ENCODE assay signal across 10 cellular contexts in the genomic region with DNA sequence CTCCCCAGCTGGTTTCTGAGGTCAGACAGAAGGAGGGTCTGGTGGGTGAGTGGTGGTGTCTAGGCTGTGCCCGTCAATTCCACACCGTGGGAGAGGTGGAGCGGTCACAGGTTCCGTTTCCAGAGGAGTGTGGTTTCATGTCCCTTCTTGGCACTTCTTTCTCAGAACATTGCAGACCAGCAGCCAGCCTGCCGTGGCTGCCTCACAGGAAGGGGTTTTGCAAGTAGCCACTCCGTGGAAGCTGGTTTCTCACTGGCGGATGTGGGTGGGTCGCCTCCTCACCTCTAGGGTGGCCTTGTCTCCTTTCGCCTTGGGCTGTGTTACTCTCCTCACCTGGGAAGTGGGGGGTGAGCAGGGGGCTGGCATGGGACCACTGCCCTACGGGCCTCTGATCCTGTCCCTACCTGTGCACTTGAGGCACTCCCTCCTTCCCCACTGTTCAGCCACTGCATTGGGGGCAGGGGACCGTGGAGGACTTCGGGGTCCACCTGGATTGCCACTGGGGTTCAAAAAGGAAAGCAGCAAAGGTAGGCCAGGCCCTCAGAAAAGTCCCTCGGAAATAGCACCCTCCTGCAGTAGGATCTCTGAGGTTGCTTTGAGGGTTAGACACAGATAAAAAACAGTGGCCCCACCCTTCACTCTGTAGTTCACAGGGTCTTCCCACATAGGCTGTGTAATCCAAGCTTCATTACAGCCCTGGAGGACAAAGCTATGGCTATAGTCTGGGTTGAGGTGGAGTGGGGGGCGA. TPM values are rescaled to one million over a fixed set of nuclear protein-coding genes. Genes with fewer than 3 reads are reported as not detected.
DNase-seq lines count a peak whose midpoint lies in the region; ATAC-seq lines count a peak whose summit lies in the region.
"Had no signal": no experiment of that assay in that cellular context is flagged by ENCODE, and none has a peak within 500 bp of the region (broad histone marks: within the 10 kb centered on the region; RNA-seq: fewer than 3 reads in every experiment).

No MANE protein-coding gene starts in this region.

- intact Hi-C loops in activated CD4-positive, alpha-beta T cell treated with anti-CD3 and anti-CD28 coated beads, Interleukin-2, amount 10 ng/mL, durations not matched to agents 24 days and 14 days (cut with micrococcal nuclease), result loop anchor here (1.0 kb wide), 2 partner anchors 10 to 33 kb away; no protein-coding TSS in a partner anchor

- peaks cover 9% of the 10 kb centered on the region for H3K9me3 Mint-ChIP-seq in activated CD4-positive, alpha-beta T cell treated with anti-CD3 and anti-CD28 coated beads, Interleukin-2, amount 10 ng/mL, durations not matched to agents 24 days and 14 days

- no peak for ATAC-seq in HG03432 (IDR thresholded peaks at IDR 0.05; ENCODE audit: unreplicated experiment)
- ATAC-seq in GM21825 (IDR thresholded peaks at IDR 0.05; ENCODE audit: unreplicated experiment), result no peak
- ATAC-seq: HCT116 had no signal

- H3K27me3 Mint-ChIP-seq in activated CD4-positive, alpha-beta T cell treated with anti-CD3 and anti-CD28 coated beads, Interleukin-2, amount 10 ng/mL, durations not matched to agents 24 days and 14 days, result no peaks in the 10 kb centered on the region

- peak overlapping the region; percentile 92 for H3K27ac Mint-ChIP-seq in activated CD4-positive, alpha-beta T cell treated with anti-CD3 and anti-CD28 coated beads, Interleukin-2, amount 10 ng/mL, durations not matched to agents 24 days and 14 days

- peaks cover 44% of the 10 kb centered on the region for H3K36me3 Mint-ChIP-seq in activated CD4-positive, alpha-beta T cell treated with anti-CD3 and anti-CD28 coated beads, Interleukin-2, amount 10 ng/mL, durations not matched to agents 24 days and 14 days (ENCODE audit: low read depth)

- H3K4me1 Mint-ChIP-seq in activated CD4-positive, alpha-beta T cell treated with anti-CD3 and anti-CD28 coated beads, Interleukin-2, amount 10 ng/mL, durations not matched to agents 24 days and 14 days, result peaks cover 88% of the 10 kb centered on the region

- DNase-seq in KG1 (lab: John Stamatoyannopoulos, UW) (peak; percentile 20), epithelial cell of prostate (ENCODE audit: low read depth, low spot score) (no peak), SIG-M5 (lab: John Stamatoyannopoulos, UW) (no peak), AG08396 (ENCODE audit: low spot score) (no peak)
- peak; percentile 90 for DNase-seq in activated CD4-positive, alpha-beta T cell treated with anti-CD3 and anti-CD28 coated beads, Interleukin-2, amount 10 ng/mL, durations not matched to agents 24 days and 14 days
- DNase-seq in stimulated activated CD8-positive, alpha-beta memory T cell treated with anti-CD3 and anti-CD28 coated beads, Interleukin-2, amount 100 ng/mL, for 1 hour (ENCODE audit: low read depth in 2 of 2), result peak; percentile 40 to 41
- DNase-seq: NCI-H1694 treated with DMSO at 0.1 percent for 48 hours had no signal

- peak overlapping the region; percentile 77 for H3K4me3 Mint-ChIP-seq in activated CD4-positive, alpha-beta T cell treated with anti-CD3 and anti-CD28 coated beads, Interleukin-2, amount 10 ng/mL, durations not matched to agents 24 days and 14 days

- H3K27ac ChIP-seq in epithelial cell of prostate, result peak overlapping the region; percentile 45

RNA-seq across cellular contexts. Expression of a gene that starts 33.9 kb away (rescaled TPM):
- 57.8 and 61.7 TPM in 2 replicates for total RNA-seq in activated CD4-positive, alpha-beta T cell treated with anti-CD3 and anti-CD28 coated beads, Interleukin-2, amount 10 ng/mL, durations not matched to agents 24 days and 14 days

RNA-seq across cellular contexts. Expression of a gene that starts 49.7 kb away (rescaled TPM):
- 0.19 and 0.23 TPM in 2 replicates for total RNA-seq in activated CD4-positive, alpha-beta T cell treated with anti-CD3 and anti-CD28 coated beads, Interleukin-2, amount 10 ng/mL, durations not matched to agents 24 days and 14 days

Comparison
In these comparisons a context has a peak if more than half of its experiments do, and no peak if none do; other contexts are left out.
1. DNase-seq: peak in KG1 (single experiment), activated CD4-positive, alpha-beta T cell treated with anti-CD3 and anti-CD28 coated beads, Interleukin-2, amount 10 ng/mL, durations not matched to agents 24 days and 14 days (single experiment) and stimulated activated CD8-positive, alpha-beta memory T cell treated with anti-CD3 and anti-CD28 coated beads, Interleukin-2, amount 100 ng/mL, for 1 hour (2 of 2); none in epithelial cell of prostate (single experiment), SIG-M5 (single experiment) and AG08396 (single experiment).